2 cellular contexts compared by ENCODE assay signal in genomic region chr7:38951213-38951612, GRCh38.
TF ChIP-seq lines count a peak whose summit lies in the region.

No MANE protein-coding gene starts in this region.

TF ChIP-seq in GM23338, 12 proteins besides CTCF, POLR2A, EP300 and RAD21:
- no peak for TF ChIP-seq EZH2phosphoT487 (IDR thresholded peaks at IDR 0.05; ENCODE audit: unreplicated experiment)
- no peak for TF ChIP-seq ZNF114 (CRISPR knock-in tag; IDR thresholded peaks at IDR 0.05)
- TF ChIP-seq ZNF331 (CRISPR knock-in tag; IDR thresholded peaks at IDR 0.05; ENCODE audit: low read depth), result no peak
- no peak for TF ChIP-seq REST (IDR thresholded peaks at IDR 0.05; ENCODE audit: unreplicated experiment)
- TF ChIP-seq POLR2AphosphoS5 (IDR thresholded peaks at IDR 0.05; ENCODE audit: low read depth), result no peak
- TF ChIP-seq NANOG (IDR thresholded peaks at IDR 0.05; ENCODE audit: borderline replicate concordance), result no peak
- no peak for TF ChIP-seq EZH2 (IDR thresholded peaks at IDR 0.05; ENCODE audit: low read depth, unreplicated experiment)
- TF ChIP-seq, protein P1, sequence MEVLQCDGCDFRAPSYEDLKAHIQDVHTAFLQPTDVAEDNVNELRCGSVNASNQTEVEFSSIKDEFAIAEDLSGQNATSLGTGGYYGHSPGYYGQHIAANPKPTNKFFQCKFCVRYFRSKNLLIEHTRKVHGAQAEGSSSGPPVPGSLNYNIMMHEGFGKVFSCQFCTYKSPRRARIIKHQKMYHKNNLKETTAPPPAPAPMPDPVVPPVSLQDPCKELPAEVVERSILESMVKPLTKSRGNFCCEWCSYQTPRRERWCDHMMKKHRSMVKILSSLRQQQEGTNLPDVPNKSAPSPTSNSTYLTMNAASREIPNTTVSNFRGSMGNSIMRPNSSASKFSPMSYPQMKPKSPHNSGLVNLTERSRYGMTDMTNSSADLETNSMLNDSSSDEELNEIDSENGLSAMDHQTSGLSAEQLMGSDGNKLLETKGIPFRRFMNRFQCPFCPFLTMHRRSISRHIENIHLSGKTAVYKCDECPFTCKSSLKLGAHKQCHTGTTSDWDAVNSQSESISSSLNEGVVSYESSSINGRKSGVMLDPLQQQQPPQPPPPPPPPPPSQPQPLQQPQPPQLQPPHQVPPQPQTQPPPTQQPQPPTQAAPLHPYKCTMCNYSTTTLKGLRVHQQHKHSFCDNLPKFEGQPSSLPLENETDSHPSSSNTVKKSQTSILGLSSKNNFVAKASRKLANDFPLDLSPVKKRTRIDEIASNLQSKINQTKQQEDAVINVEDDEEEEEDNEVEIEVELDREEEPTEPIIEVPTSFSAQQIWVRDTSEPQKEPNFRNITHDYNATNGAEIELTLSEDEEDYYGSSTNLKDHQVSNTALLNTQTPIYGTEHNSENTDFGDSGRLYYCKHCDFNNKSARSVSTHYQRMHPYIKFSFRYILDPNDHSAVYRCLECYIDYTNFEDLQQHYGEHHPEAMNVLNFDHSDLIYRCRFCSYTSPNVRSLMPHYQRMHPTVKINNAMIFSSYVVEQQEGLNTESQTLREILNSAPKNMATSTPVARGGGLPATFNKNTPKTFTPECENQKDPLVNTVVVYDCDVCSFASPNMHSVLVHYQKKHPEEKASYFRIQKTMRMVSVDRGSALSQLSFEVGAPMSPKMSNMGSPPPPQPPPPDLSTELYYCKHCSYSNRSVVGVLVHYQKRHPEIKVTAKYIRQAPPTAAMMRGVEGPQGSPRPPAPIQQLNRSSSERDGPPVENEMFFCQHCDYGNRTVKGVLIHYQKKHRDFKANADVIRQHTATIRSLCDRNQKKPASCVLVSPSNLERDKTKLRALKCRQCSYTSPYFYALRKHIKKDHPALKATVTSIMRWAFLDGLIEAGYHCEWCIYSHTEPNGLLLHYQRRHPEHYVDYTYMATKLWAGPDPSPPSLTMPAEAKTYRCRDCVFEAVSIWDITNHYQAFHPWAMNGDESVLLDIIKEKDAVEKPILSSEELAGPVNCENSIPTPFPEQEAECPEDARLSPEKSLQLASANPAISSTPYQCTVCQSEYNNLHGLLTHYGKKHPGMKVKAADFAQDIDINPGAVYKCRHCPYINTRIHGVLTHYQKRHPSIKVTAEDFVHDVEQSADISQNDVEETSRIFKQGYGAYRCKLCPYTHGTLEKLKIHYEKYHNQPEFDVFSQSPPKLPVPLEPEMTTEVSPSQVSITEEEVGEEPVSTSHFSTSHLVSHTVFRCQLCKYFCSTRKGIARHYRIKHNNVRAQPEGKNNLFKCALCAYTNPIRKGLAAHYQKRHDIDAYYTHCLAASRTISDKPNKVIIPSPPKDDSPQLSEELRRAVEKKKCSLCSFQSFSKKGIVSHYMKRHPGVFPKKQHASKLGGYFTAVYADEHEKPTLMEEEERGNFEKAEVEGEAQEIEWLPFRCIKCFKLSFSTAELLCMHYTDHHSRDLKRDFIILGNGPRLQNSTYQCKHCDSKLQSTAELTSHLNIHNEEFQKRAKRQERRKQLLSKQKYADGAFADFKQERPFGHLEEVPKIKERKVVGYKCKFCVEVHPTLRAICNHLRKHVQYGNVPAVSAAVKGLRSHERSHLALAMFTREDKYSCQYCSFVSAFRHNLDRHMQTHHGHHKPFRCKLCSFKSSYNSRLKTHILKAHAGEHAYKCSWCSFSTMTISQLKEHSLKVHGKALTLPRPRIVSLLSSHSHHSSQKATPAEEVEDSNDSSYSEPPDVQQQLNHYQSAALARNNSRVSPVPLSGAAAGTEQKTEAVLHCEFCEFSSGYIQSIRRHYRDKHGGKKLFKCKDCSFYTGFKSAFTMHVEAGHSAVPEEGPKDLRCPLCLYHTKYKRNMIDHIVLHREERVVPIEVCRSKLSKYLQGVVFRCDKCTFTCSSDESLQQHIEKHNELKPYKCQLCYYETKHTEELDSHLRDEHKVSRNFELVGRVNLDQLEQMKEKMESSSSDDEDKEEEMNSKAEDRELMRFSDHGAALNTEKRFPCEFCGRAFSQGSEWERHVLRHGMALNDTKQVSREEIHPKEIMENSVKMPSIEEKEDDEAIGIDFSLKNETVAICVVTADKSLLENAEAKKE (CRISPR knock-in tag; IDR thresholded peaks at IDR 0.05), result no peak
TF ChIP-seq in GM23338: peak in this region for 0.

TF ChIP-seq in GM12878, 131 proteins besides CTCF, POLR2A, EP300 and RAD21:
- no peak for TF ChIP-seq BCLAF1 (IDR thresholded peaks at IDR 0.05)
- no peak for TF ChIP-seq RBBP5 (conservative IDR thresholded peaks at IDR 0.05)
- no peak for TF ChIP-seq SMC3 (IDR thresholded peaks at IDR 0.05; ENCODE audit: borderline replicate concordance, low read length)
- no peak for TF ChIP-seq SIX5 (IDR thresholded peaks at IDR 0.05; ENCODE audit: low read depth, low read length, severe bottlenecking)
- TF ChIP-seq MYB (IDR thresholded peaks at IDR 0.05; ENCODE audit: borderline replicate concordance, low read depth, low read length), result no peak
- no peak for TF ChIP-seq ZBTB4 (CRISPR knock-in tag; IDR thresholded peaks at IDR 0.05)
- TF ChIP-seq ESRRA (IDR thresholded peaks at IDR 0.05; ENCODE audit: low read length), result no peak
- no peak for TF ChIP-seq POLR2AphosphoS5 (IDR thresholded peaks at IDR 0.05; ENCODE audit: low read length)
- no peak for TF ChIP-seq ZNF207 (IDR thresholded peaks at IDR 0.05; ENCODE audit: borderline replicate concordance)
- TF ChIP-seq CHD1 (IDR thresholded peaks at IDR 0.05; ENCODE audit: low read depth, low read length), result no peak
